In genomic region chr7:15011289-15011688, GRCh38 we compare ENCODE assay signal across 23 cellular contexts.
"Had no signal": no experiment of that assay in that cellular context is flagged by ENCODE, and none has a peak within 500 bp of the region (broad histone marks: within the 10 kb centered on the region; RNA-seq: fewer than 3 reads in every experiment).

No MANE protein-coding gene starts in this region.

- DNase-seq: activated CD4-positive, alpha-beta T cell treated with anti-CD3 and anti-CD28 coated beads for 48 hours; activated CD4-positive, alpha-beta T cell treated with anti-CD3 and anti-CD28 coated beads, Interleukin-2, amount 50 U/mL, for 4 hours; activated CD4-positive, CD25-positive, alpha-beta regulatory T cell treated with anti-CD3 and anti-CD28 coated beads, Interleukin-2, amount 50 U/mL, for 72 hours; activated CD8-positive, alpha-beta memory T cell treated with anti-CD3 and anti-CD28 coated beads, Interleukin-2, amount 50 U/mL, for 48 hours; activated CD8-positive, alpha-beta T cell treated with anti-CD3 and anti-CD28 coated beads, Interleukin-2, amount 10 ng/mL, durations not matched to agents 7 days and 5 days; activated naive CD4-positive, alpha-beta T cell treated with anti-CD3 and anti-CD28 coated beads, Interleukin-2, amount 50 U/mL, for 16 hours; activated naive CD8-positive, alpha-beta T cell treated with anti-CD3 and anti-CD28 coated beads, Interleukin-2, amount 10 ng/mL, durations not matched to agents 7 days and 5 days; activated T-cell treated with anti-CD3 and anti-CD28 coated beads, Interleukin-2, amount 50 U/mL, for 1 hour; amygdala; Kasumi-1; NCI-H1092; NCI-H1417; NCI-H1930; NCI-H2171; NCI-H345; NCI-H510A; NCI-H526 treated with DMSO at 0.1 percent for 48 hours; NCI-H82; T-cell had no signal

- ATAC-seq: activated CD8-positive, alpha-beta T cell treated with anti-CD3 and anti-CD28 coated beads, Interleukin-2, amount 10 ng/mL, durations not matched to agents 7 days and 5 days; T-cell had no signal

- H3K9me3 Mint-ChIP-seq: activated naive CD8-positive, alpha-beta T cell treated with anti-CD3 and anti-CD28 coated beads, Interleukin-2, amount 10 ng/mL, durations not matched to agents 7 days and 5 days; brain; central memory CD8-positive, alpha-beta T cell; T-cell had no signal

- H3K27ac ChIP-seq: SK-N-MC had no signal

- H3K36me3 Mint-ChIP-seq: activated naive CD8-positive, alpha-beta T cell treated with anti-CD3 and anti-CD28 coated beads, Interleukin-2, amount 10 ng/mL, durations not matched to agents 7 days and 5 days; brain; T-cell had no signal

- H3K27me3 Mint-ChIP-seq: activated naive CD8-positive, alpha-beta T cell treated with anti-CD3 and anti-CD28 coated beads, Interleukin-2, amount 10 ng/mL, durations not matched to agents 7 days and 5 days; brain; central memory CD8-positive, alpha-beta T cell; T-cell had no signal

- H3K4me1 Mint-ChIP-seq: activated naive CD8-positive, alpha-beta T cell treated with anti-CD3 and anti-CD28 coated beads, Interleukin-2, amount 10 ng/mL, durations not matched to agents 7 days and 5 days; central memory CD8-positive, alpha-beta T cell; T-cell had no signal

- H3K4me3 ChIP-seq: SK-N-MC had no signal

- FAIRE-seq: astrocyte had no signal

- H3K4me3 Mint-ChIP-seq: activated CD8-positive, alpha-beta T cell treated with anti-CD3 and anti-CD28 coated beads, Interleukin-2, amount 10 ng/mL, durations not matched to agents 7 days and 5 days; activated naive CD8-positive, alpha-beta T cell treated with anti-CD3 and anti-CD28 coated beads, Interleukin-2, amount 10 ng/mL, durations not matched to agents 7 days and 5 days; brain; central memory CD8-positive, alpha-beta T cell; T-cell had no signal

- H3K27ac Mint-ChIP-seq: activated CD8-positive, alpha-beta T cell treated with anti-CD3 and anti-CD28 coated beads, Interleukin-2, amount 10 ng/mL, durations not matched to agents 7 days and 5 days; activated naive CD8-positive, alpha-beta T cell treated with anti-CD3 and anti-CD28 coated beads, Interleukin-2, amount 10 ng/mL, durations not matched to agents 7 days and 5 days; brain; T-cell had no signal
